ENCODE assay signal across 10 cellular contexts in genomic region chr1:19374402-19374801, GRCh38.
DNase-seq lines count a peak whose midpoint lies in the region; ATAC-seq and TF ChIP-seq lines count a peak whose summit lies in the region.
"Had no signal": no experiment of that assay in that cellular context is flagged by ENCODE, and none has a peak within 500 bp of the region (broad histone marks: within the 10 kb centered on the region; RNA-seq: fewer than 3 reads in every experiment).

No MANE protein-coding gene starts in this region.

- H3K36me3 ChIP-seq in colonic mucosa, result no peaks in the 10 kb centered on the region

- H3K4me1 ChIP-seq in colonic mucosa, result no peaks in the 10 kb centered on the region

- no peak overlapping the region for H3K27ac ChIP-seq in colonic mucosa
- H3K27ac ChIP-seq: 22Rv1 had no signal

- H3K4me3 ChIP-seq in colonic mucosa, result no peak overlapping the region
- H3K4me3 ChIP-seq: lung had no signal

- TF ChIP-seq CTCF in LNCAP (IDR thresholded peaks at IDR 0.05) (peak; percentile 12; the same call in 1 of the 2 replicates), colonic mucosa (IDR thresholded peaks at IDR 0.05) (peak; percentile 8), progenitor cell of endocrine pancreas (IDR thresholded peaks at IDR 0.05; ENCODE audit: unreplicated experiment) (peak; percentile 73)

- DNase-seq in DMS 273 (lab: John Stamatoyannopoulos, UW; ENCODE audit: unreplicated experiment) (peak; percentile 60), DMS 273 treated with DMSO at 0.1 percent for 48 hours (lab: John Stamatoyannopoulos, UW) (no peak), colonic mucosa (no peak), progenitor cell of endocrine pancreas (ENCODE audit: low spot score, unreplicated experiment) (peak; percentile 30), inferior parietal cortex (ENCODE audit: extremely low spot score) (no peak)
- DNase-seq in stimulated activated effector memory CD8-positive, alpha-beta T cell treated with anti-CD3 and anti-CD28 coated beads, Interleukin-12 subunit alpha, Interleukin-12 subunit beta, amount 100 ng/mL, for 72 hours (ENCODE audit: low spot score in 2 of 2), result no peak

- ATAC-seq in HG02798 (IDR thresholded peaks at IDR 0.05; ENCODE audit: poor library complexity, unreplicated experiment), result no peak
- ATAC-seq in stimulated activated effector memory CD8-positive, alpha-beta T cell treated with anti-CD3 and anti-CD28 coated beads, Interleukin-12 subunit alpha, Interleukin-12 subunit beta, amount 100 ng/mL, for 72 hours, result no peak

- peaks cover 16% of the 10 kb centered on the region for H3K36me3 Mint-ChIP-seq in progenitor cell of endocrine pancreas (ENCODE audit: insufficient read depth)
- peaks cover 87% of the 10 kb centered on the region for H3K36me3 Mint-ChIP-seq in stimulated activated effector memory CD8-positive, alpha-beta T cell treated with anti-CD3 and anti-CD28 coated beads, Interleukin-12 subunit alpha, Interleukin-12 subunit beta, amount 100 ng/mL, for 72 hours

- intact Hi-C loops in colonic mucosa (cut with DNase I), result no loop called here

- no peaks in the 10 kb centered on the region for H3K27me3 Mint-ChIP-seq in progenitor cell of endocrine pancreas

- H3K4me3 Mint-ChIP-seq in progenitor cell of endocrine pancreas (ENCODE audit: low read depth), result no peak overlapping the region
- H3K4me3 Mint-ChIP-seq in stimulated activated effector memory CD8-positive, alpha-beta T cell treated with anti-CD3 and anti-CD28 coated beads, Interleukin-12 subunit alpha, Interleukin-12 subunit beta, amount 100 ng/mL, for 72 hours, result no peak overlapping the region

- no peaks in the 10 kb centered on the region for H3K9me3 ChIP-seq in colonic mucosa

- H3K9me3 Mint-ChIP-seq in progenitor cell of endocrine pancreas (ENCODE audit: low read depth), result no peaks in the 10 kb centered on the region
- H3K9me3 Mint-ChIP-seq in stimulated activated effector memory CD8-positive, alpha-beta T cell treated with anti-CD3 and anti-CD28 coated beads, Interleukin-12 subunit alpha, Interleukin-12 subunit beta, amount 100 ng/mL, for 72 hours, result no peaks in the 10 kb centered on the region

- no peak overlapping the region for H3K27ac Mint-ChIP-seq in progenitor cell of endocrine pancreas
- H3K27ac Mint-ChIP-seq in stimulated activated effector memory CD8-positive, alpha-beta T cell treated with anti-CD3 and anti-CD28 coated beads, Interleukin-12 subunit alpha, Interleukin-12 subunit beta, amount 100 ng/mL, for 72 hours, result no peak overlapping the region

- no peaks in the 10 kb centered on the region for H3K27me3 ChIP-seq in colonic mucosa

- H3K9ac ChIP-seq in colonic mucosa (ENCODE audit: low read depth in 2 of 2, low read length in 2 of 2), result no peak overlapping the region

- H3K4me1 Mint-ChIP-seq in progenitor cell of endocrine pancreas (ENCODE audit: low read depth), result no peaks in the 10 kb centered on the region
- peaks cover 44% of the 10 kb centered on the region for H3K4me1 Mint-ChIP-seq in stimulated activated effector memory CD8-positive, alpha-beta T cell treated with anti-CD3 and anti-CD28 coated beads, Interleukin-12 subunit alpha, Interleukin-12 subunit beta, amount 100 ng/mL, for 72 hours

Comparison
In these comparisons a context has a peak if more than half of its experiments do, and no peak if none do; other contexts are left out.
1. DNase-seq: peak in DMS 273 (single experiment) and progenitor cell of endocrine pancreas (single experiment); none in DMS 273 treated with DMSO at 0.1 percent for 48 hours (single experiment), colonic mucosa (single experiment), inferior parietal cortex (single experiment) and stimulated activated effector memory CD8-positive, alpha-beta T cell treated with anti-CD3 and anti-CD28 coated beads, Interleukin-12 subunit alpha, Interleukin-12 subunit beta, amount 100 ng/mL, for 72 hours (0 of 2).
2. CTCF ChIP-seq: peak in every context shown above with its lines; median percentile 73 in progenitor cell of endocrine pancreas; 12 in LNCAP; 8 in colonic mucosa.